8 cellular contexts compared by ENCODE assay signal in the genomic region with DNA sequence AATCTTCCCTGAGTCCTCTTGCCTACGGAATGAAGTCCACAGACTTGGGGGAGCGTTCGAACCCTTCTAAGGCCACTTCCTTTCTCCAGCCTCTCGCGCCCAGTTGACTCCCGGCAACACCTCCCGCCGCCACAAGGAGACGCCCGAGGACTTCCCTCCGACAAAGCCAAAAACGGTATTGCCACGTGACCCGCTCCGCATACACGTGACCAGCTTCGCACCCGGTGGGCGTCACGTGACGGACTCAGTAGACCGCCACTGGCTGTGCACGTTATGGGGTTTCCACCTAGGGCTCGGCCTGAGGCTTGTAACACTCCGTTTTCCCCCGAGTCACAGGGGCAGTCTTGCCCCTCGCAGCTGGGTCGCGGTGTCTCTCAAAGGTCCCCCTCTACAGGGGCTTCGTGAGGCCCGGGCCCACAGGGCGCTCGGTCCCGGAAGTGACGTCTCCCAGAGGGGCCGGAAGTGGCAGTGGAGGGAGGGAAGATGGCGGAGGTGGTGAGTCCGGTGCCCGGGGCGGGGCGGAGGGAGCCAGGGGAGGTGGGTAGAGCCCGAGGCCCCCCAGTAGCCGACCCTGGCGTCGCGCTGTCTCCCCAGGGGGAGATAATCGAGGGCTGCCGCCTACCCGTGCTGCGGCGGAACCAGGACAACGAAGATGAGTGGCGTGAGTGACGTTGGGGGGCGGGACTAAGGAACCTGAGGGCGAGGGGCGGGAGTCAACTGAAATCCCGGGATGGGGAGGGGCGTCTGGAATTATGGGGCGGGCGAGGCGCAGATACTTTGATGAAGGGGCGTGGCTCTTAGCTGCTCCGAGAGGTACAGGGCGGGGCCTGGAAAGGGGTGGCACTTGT. TPM values are rescaled to one million over a fixed set of nuclear protein-coding genes. Genes with fewer than 3 reads are reported as not detected.
DNase-seq lines count a peak whose midpoint lies in the region; ATAC-seq, FAIRE-seq and TF ChIP-seq lines count a peak whose summit lies in the region.

TSS of gene KAT5 (plus strand) at position 468 of the 848 bp plus-strand sequence. CDS start at position 484, 16 bp downstream.

- H3K9me3 ChIP-seq in Caco-2 (no peaks in the 10 kb centered on the region), endocrine pancreas (ENCODE audit: control insufficient read depth, low read length) (no peaks in the 10 kb centered on the region)

- CTCF ChIA-PET in Caco-2 (lab: Charles Lee): interaction anchor here (0.6 to 2.9 kb wide), 17 partner anchors 8 to 179 kb away, joined by 3 to 52 read pairs (median 9); partner anchors contain the start of genes AP5B1, CCDC85B, FIBP and MUS81

- peak within 1 kb of the TSS; percentile 78 for H3K18ac ChIP-seq in mesendoderm (ENCODE audit: low read length)

- peak within 1 kb of the TSS; percentile 98 for H3K27ac Mint-ChIP-seq in Caco-2 (ENCODE audit: unreplicated experiment)

- peak; percentile 99 for FAIRE-seq in HTR-8/SVneo (lab: Jason Lieb, UNC)

- DNase-seq in Caco-2 (peak; percentile 98 to 99), HTR-8/SVneo (ENCODE audit: insufficient read length, low spot score) (peak; percentile 99), NOMO-1 treated with DMSO at 0.1 percent for 48 hours (lab: John Stamatoyannopoulos, UW; ENCODE audit: unreplicated experiment) (peak; percentile 98), mesendoderm (peak; percentile 99)
- DNase-seq in activated CD8-positive, alpha-beta memory T cell treated with anti-CD3 and anti-CD28 coated beads for 48 hours (ENCODE audit: low read depth in 2 of 3, low spot score in 2 of 3): peak; percentile 93 to 97 (median 96)
- peak; percentile 95 for DNase-seq in stimulated activated CD8-positive, alpha-beta memory T cell treated with anti-CD3 and anti-CD28 coated beads, Interleukin-15, amount 100 ng/mL, for 1 hour (ENCODE audit: low read depth)

- H3K36me3 ChIP-seq in Caco-2 (ENCODE audit: control insufficient read depth, insufficient read depth, low read length): peaks cover 7% of the 10 kb centered on the region
- H3K36me3 ChIP-seq in endocrine pancreas (ENCODE audit: control insufficient read depth, insufficient read depth, low read length): peaks cover 3% of the 10 kb centered on the region
- peaks cover 9% of the 10 kb centered on the region for H3K36me3 ChIP-seq in mesendoderm (ENCODE audit: control insufficient read depth, insufficient read depth, low read length)

- H3K4me3 Mint-ChIP-seq in Caco-2 (ENCODE audit: unreplicated experiment): peak within 1 kb of the TSS; percentile 83

- TF ChIP-seq CTCF in Caco-2 (IDR thresholded peaks at IDR 0.05; ENCODE audit: insufficient read depth in 1 of 2, low read depth in 1 of 2, low read length in 1 of 2, severe bottlenecking in 1 of 2, unreplicated experiment in 1 of 2): peak; percentile 97 to 98

- H3K23ac ChIP-seq in mesendoderm (ENCODE audit: low read length): peak within 1 kb of the TSS; percentile 97

- peaks cover 6% of the 10 kb centered on the region for H3K79me1 ChIP-seq in mesendoderm (ENCODE audit: low read length)

- H3K27me3 ChIP-seq in Caco-2 (replicated peaks; ENCODE audit: control insufficient read depth, insufficient read depth, low read length) (no peaks in the 10 kb centered on the region), endocrine pancreas (ENCODE audit: control insufficient read depth, insufficient read depth, low read length) (no peaks in the 10 kb centered on the region), mesendoderm (ENCODE audit: insufficient read depth, low read length, poor library complexity) (no peaks in the 10 kb centered on the region)

- peak within 1 kb of the TSS; percentile 79 for H3K4ac ChIP-seq in mesendoderm (ENCODE audit: low read depth, low read length)

- no peak within 1 kb of the TSS for H2BK15ac ChIP-seq in mesendoderm (replicated peaks; ENCODE audit: low read depth)

- no CpG with 5 or more reads among the region's 65 CpGs for WGBS in mesendoderm (ENCODE audit: extremely low coverage, insufficient coverage, low lambda C conversion rate)

- H3K79me2 ChIP-seq in mesendoderm (ENCODE audit: control insufficient read depth, insufficient read depth, low read length): no peaks in the 10 kb centered on the region

- peak within 1 kb of the TSS; percentile 88 for H3K27ac ChIP-seq in mesendoderm (ENCODE audit: low read depth, low read length)

- intact Hi-C loops in Caco-2 (cut with micrococcal nuclease; ENCODE audit: unreplicated experiment): loop anchor here (1.0 to 5.0 kb wide), 6 partner anchors 8 to 176 kb away; partner anchors contain the start of genes AP5B1, CFL1, FIBP and RNASEH2C

- H4K8ac ChIP-seq in mesendoderm (ENCODE audit: low read depth, low read length): no peak within 1 kb of the TSS

- no peaks in the 10 kb centered on the region for H3K9me3 Mint-ChIP-seq in Caco-2 (ENCODE audit: unreplicated experiment)

- ATAC-seq in GM21360 (IDR thresholded peaks at IDR 0.05; ENCODE audit: unreplicated experiment): peak; percentile 67

- H3K4me1 Mint-ChIP-seq in Caco-2 (ENCODE audit: low read depth, unreplicated experiment): peaks cover 13% of the 10 kb centered on the region

- H3K9ac ChIP-seq in endocrine pancreas (ENCODE audit: control insufficient read depth, insufficient read depth, low read length) (peak within 1 kb of the TSS; percentile 90), mesendoderm (ENCODE audit: low read length) (peak within 1 kb of the TSS; percentile 94)

- peak within 1 kb of the TSS; percentile 100 for H3K56ac ChIP-seq in mesendoderm (ENCODE audit: low read length)

- POLR2A ChIA-PET in Caco-2 (lab: Charles Lee): interaction anchor here (0.6 to 1.7 kb wide), 20 partner anchors 8 to 340 kb away, joined by 3 to 34 read pairs (median 5); partner anchors contain the start of genes BANF1, CCDC85B, CFL1 and EIF1AD

- H3K27me3 Mint-ChIP-seq in Caco-2 (ENCODE audit: insufficient read depth, unreplicated experiment): no peaks in the 10 kb centered on the region

- peak within 1 kb of the TSS; percentile 93 for H3K4me2 ChIP-seq in mesendoderm (ENCODE audit: low read length)

- H3K4me1 ChIP-seq in Caco-2 (peaks cover 21% of the 10 kb centered on the region), endocrine pancreas (ENCODE audit: control insufficient read depth, insufficient read depth, low read length) (no peaks in the 10 kb centered on the region), mesendoderm (ENCODE audit: control insufficient read depth, low read depth, low read length) (no peaks in the 10 kb centered on the region)

- no peak within 1 kb of the TSS for H2AK5ac ChIP-seq in mesendoderm (ENCODE audit: low read length)

- H4K5ac ChIP-seq in mesendoderm (ENCODE audit: low read length): peak within 1 kb of the TSS; percentile 95

- BruUV-seq in Caco-2 (replicated peaks; lab: Mats Ljungman, UMichigan): TSS peak; percentile 7

- H2BK120ac ChIP-seq in mesendoderm (ENCODE audit: low read depth, low read length): no peak within 1 kb of the TSS

- peaks cover 56% of the 10 kb centered on the region for H3K36me3 Mint-ChIP-seq in Caco-2 (ENCODE audit: insufficient read depth, unreplicated experiment)

- peak within 1 kb of the TSS; percentile 93 for H2BK5ac ChIP-seq in mesendoderm (ENCODE audit: low read length)

- H3K4me3 ChIP-seq in Caco-2 (ENCODE audit: low read depth, low read length) (peak within 1 kb of the TSS; percentile 66), endocrine pancreas (ENCODE audit: control insufficient read depth, insufficient read depth, low read length) (peak within 1 kb of the TSS; percentile 70), mesendoderm (ENCODE audit: low read length) (peak within 1 kb of the TSS; percentile 85)

RNA-seq across cellular contexts. Expression of gene KAT5, which starts in this region (rescaled TPM):
- total RNA-seq in Caco-2 (2022): 60.2 and 70.1 TPM in 2 replicates
- 24.4 TPM for polyA plus RNA-seq in mesendoderm (2013, experiment 1 of 2)
- polyA plus RNA-seq in mesendoderm (2013, experiment 2 of 2): 25.0 TPM

Comparison
In these comparisons a context has a peak if more than half of its experiments do, and no peak if none do; other contexts are left out.
1. Peak in every context shown above with its lines: DNase-seq, ATAC-seq, H3K4me3 ChIP-seq and H3K27ac ChIP-seq.